In genomic region chr12:37565112-37565511, GRCh38 we compare ENCODE assay signal across 21 cellular contexts.
A peak's percentile ranks its signal among the peaks of the same experiment; 100 is the strongest.
DNase-seq lines count a peak whose midpoint lies in the region; ATAC-seq, FAIRE-seq and TF ChIP-seq lines count a peak whose summit lies in the region.
"Had no signal": no experiment of that assay in that cellular context is flagged by ENCODE, and none has a peak within 500 bp of the region (broad histone marks: within the 10 kb centered on the region; RNA-seq: fewer than 3 reads in every experiment).

No MANE protein-coding gene starts in this region.

- 0% methylated on average over 1 of the region's 2 CpGs for WGBS in K562 (ENCODE audit: insufficient coverage, low coverage, missing lambda C conversion rate)

- H3K36me3 Mint-ChIP-seq in MCF 10A (ENCODE audit: insufficient read depth, unreplicated experiment): no peaks in the 10 kb centered on the region
- H3K36me3 Mint-ChIP-seq in activated CD4-positive, alpha-beta memory T cell treated with anti-CD3 and anti-CD28 coated beads for 36 hours: peaks cover 1% of the 10 kb centered on the region
- H3K36me3 Mint-ChIP-seq: CD8-positive, alpha-beta T cell had no signal

- FAIRE-seq in K562 (lab: Jason Lieb, UNC): no peak
- FAIRE-seq: G401.6, GM12892, GM18507, HTR-8/SVneo had no signal

- no peak overlapping the region for H3K27ac Mint-ChIP-seq in MCF 10A (ENCODE audit: low read depth, unreplicated experiment)
- no peak overlapping the region for H3K27ac Mint-ChIP-seq in activated CD4-positive, alpha-beta memory T cell treated with anti-CD3 and anti-CD28 coated beads for 36 hours
- H3K27ac Mint-ChIP-seq: B cell; CD8-positive, alpha-beta T cell; HFFc6 had no signal

- no peak overlapping the region for H3K4me3 Mint-ChIP-seq in MCF 10A (ENCODE audit: unreplicated experiment)
- no peak overlapping the region for H3K4me3 Mint-ChIP-seq in activated CD4-positive, alpha-beta memory T cell treated with anti-CD3 and anti-CD28 coated beads for 36 hours
- H3K4me3 Mint-ChIP-seq: B cell; CD8-positive, alpha-beta T cell; HFFc6 had no signal

- no peaks in the 10 kb centered on the region for H3K4me1 ChIP-seq in breast epithelium
- no peaks in the 10 kb centered on the region for H3K4me1 ChIP-seq in K562 (replicated peaks in 1 of 2; ENCODE audit: control insufficient read depth in 2 of 2, insufficient read depth in 2 of 2, low read length in 2 of 2)
- H3K4me1 ChIP-seq: BLaER1 treated with 17β-estradiol and CSF1 and Interleukin-3, amounts not matched to agents 10 nM and 100 nM had no signal

- H3K27me3 Mint-ChIP-seq in MCF 10A (ENCODE audit: insufficient read depth, unreplicated experiment): no peaks in the 10 kb centered on the region
- no peaks in the 10 kb centered on the region for H3K27me3 Mint-ChIP-seq in activated CD4-positive, alpha-beta memory T cell treated with anti-CD3 and anti-CD28 coated beads for 36 hours
- H3K27me3 Mint-ChIP-seq: B cell had no signal

- CTCF ChIA-PET in MCF 10A (lab: Yijun Ruan, JAX): no interaction called here
- CTCF ChIA-PET in K562 (lab: Yijun Ruan, JAX; ENCODE audit: low intra/inter-chr PET ratio): no interaction called here
- CTCF ChIA-PET in activated CD4-positive, alpha-beta memory T cell treated with anti-CD3 and anti-CD28 coated beads for 36 hours (lab: Charles Lee): no interaction called here

- peaks cover 9% of the 10 kb centered on the region for H3K9me3 Mint-ChIP-seq in MCF 10A (ENCODE audit: unreplicated experiment)
- peaks cover 22% of the 10 kb centered on the region for H3K9me3 Mint-ChIP-seq in activated CD4-positive, alpha-beta memory T cell treated with anti-CD3 and anti-CD28 coated beads for 36 hours

- in situ Hi-C loops in K562 (cut with MboI): no loop called here

- no peaks in the 10 kb centered on the region for H3K9me1 ChIP-seq in K562 (ENCODE audit: control insufficient read depth, insufficient read depth, low read length)

- no peaks in the 10 kb centered on the region for H3K79me2 ChIP-seq in K562 (ENCODE audit: control insufficient read depth, insufficient read depth, low read length)

- no peaks in the 10 kb centered on the region for H3K4me1 Mint-ChIP-seq in MCF 10A (ENCODE audit: insufficient read depth, unreplicated experiment)
- no peaks in the 10 kb centered on the region for H3K4me1 Mint-ChIP-seq in activated CD4-positive, alpha-beta memory T cell treated with anti-CD3 and anti-CD28 coated beads for 36 hours (ENCODE audit: low read depth)
- H3K4me1 Mint-ChIP-seq: B cell had no signal

- no peak overlapping the region for H2AFZ ChIP-seq in K562 (ENCODE audit: low read depth, low read length)
- H2AFZ ChIP-seq: GM23248 had no signal

- no peak for TF ChIP-seq POLR2A in breast epithelium (IDR thresholded peaks at IDR 0.05)
- no peak for TF ChIP-seq POLR2A in K562 (conservative IDR thresholded peaks at IDR 0.05)

- no peak for TF ChIP-seq EP300 in Ishikawa (IDR thresholded peaks at IDR 0.05; ENCODE audit: borderline replicate concordance)
- TF ChIP-seq EP300 in K562 (IDR thresholded peaks at IDR 0.05; ENCODE audit: low read length): no peak

- intact Hi-C loops in MCF 10A (cut with micrococcal nuclease) (no loop called here), breast epithelium (cut with DNase I; ENCODE audit: low total_unique reads) (no loop called here), K562 (cut with micrococcal nuclease) (no loop called here)
- intact Hi-C loops in activated CD4-positive, alpha-beta memory T cell treated with anti-CD3 and anti-CD28 coated beads for 36 hours (cut with micrococcal nuclease): no loop called here

- no peak overlapping the region for H3K27ac ChIP-seq in breast epithelium
- H3K27ac ChIP-seq in K562 (ENCODE audit: extremely low read depth, low read depth, low read length): no peak overlapping the region
- H3K27ac ChIP-seq: BLaER1 treated with 17β-estradiol and CSF1 and Interleukin-3, amounts not matched to agents 10 nM and 100 nM; GM23248 had no signal

- H3K4me2 ChIP-seq in K562 (ENCODE audit: insufficient read depth, low read length): no peak overlapping the region
- H3K4me2 ChIP-seq: BLaER1 treated with 17β-estradiol and CSF1 and Interleukin-3, amounts not matched to agents 10 nM and 100 nM had no signal

- POLR2A ChIA-PET in MCF 10A (lab: Yijun Ruan, JAX): interaction anchor here (0.6 kb wide), 1 partner anchor 69 kb away, joined by 3 read pairs; no protein-coding TSS in a partner anchor
- POLR2A ChIA-PET in K562 (lab: Yijun Ruan, JAX): no interaction called here
- POLR2A ChIA-PET in activated CD4-positive, alpha-beta memory T cell treated with anti-CD3 and anti-CD28 coated beads for 36 hours (lab: Charles Lee): no interaction called here

- H3K27me3 ChIP-seq in breast epithelium (no peaks in the 10 kb centered on the region), K562 (ENCODE audit: control insufficient read depth in 2 of 2, insufficient read depth in 2 of 2, low read length in 2 of 2) (no peaks in the 10 kb centered on the region)
- H3K27me3 ChIP-seq: BLaER1 treated with 17β-estradiol and CSF1 and Interleukin-3, amounts not matched to agents 10 nM and 100 nM had no signal

- TF ChIP-seq RAD21 in Ishikawa (IDR thresholded peaks at IDR 0.05; ENCODE audit: low read depth) (no peak), K562 (CRISPR knock-in tag; conservative IDR thresholded peaks at IDR 0.05 in 1 of 2, IDR thresholded peaks at IDR 0.05 in 1 of 2) (no peak)

- ATAC-seq in K562 (no peak), HG02973 (IDR thresholded peaks at IDR 0.05; ENCODE audit: unreplicated experiment) (no peak)
- ATAC-seq: CD8-positive, alpha-beta T cell had no signal

- no peak overlapping the region for H3K9ac ChIP-seq in K562 (ENCODE audit: insufficient read depth in 1 of 2, low read depth in 2 of 2, low read length in 2 of 2)
- H3K9ac ChIP-seq: BLaER1 treated with 17β-estradiol and CSF1 and Interleukin-3, amounts not matched to agents 10 nM and 100 nM; GM23248 had no signal

- H3K4me3 ChIP-seq in breast epithelium (no peak overlapping the region), K562 (no peak overlapping the region)
- H3K4me3 ChIP-seq: BLaER1 treated with 17β-estradiol and CSF1 and Interleukin-3, amounts not matched to agents 10 nM and 100 nM; GM23248 had no signal

- BruUV-seq in MCF 10A (replicated peaks; lab: Mats Ljungman, UMichigan) (no TSS peak), K562 (replicated peaks; lab: Mats Ljungman, UMichigan) (no TSS peak)

- no peak for TF ChIP-seq CTCF in MCF 10A (IDR thresholded peaks at IDR 0.05; ENCODE audit: unreplicated experiment)
- no peak for TF ChIP-seq CTCF in breast epithelium (IDR thresholded peaks at IDR 0.05)
- no peak for TF ChIP-seq CTCF in K562 (IDR thresholded peaks at IDR 0.05 in 2 of 3, conservative IDR thresholded peaks at IDR 0.05 in 1 of 3; ENCODE audit: insufficient read depth in 2 of 3, low read depth in 1 of 3, low read length in 3 of 3)

- no peaks in the 10 kb centered on the region for H3K36me3 ChIP-seq in breast epithelium
- H3K36me3 ChIP-seq in K562 (ENCODE audit: control insufficient read depth, insufficient read depth, low read length): no peaks in the 10 kb centered on the region
- H3K36me3 ChIP-seq: BLaER1 treated with 17β-estradiol and CSF1 and Interleukin-3, amounts not matched to agents 10 nM and 100 nM had no signal

- no peaks in the 10 kb centered on the region for H4K20me1 ChIP-seq in K562 (replicated peaks; ENCODE audit: control insufficient read depth, insufficient read depth, low read length)
- H4K20me1 ChIP-seq: BLaER1 treated with 17β-estradiol and CSF1 and Interleukin-3, amounts not matched to agents 10 nM and 100 nM had no signal

- H3K9me3 ChIP-seq in breast epithelium (peaks cover 0 to 11% of the 10 kb centered on the region in 2 donors), K562 (replicated peaks; ENCODE audit: control insufficient read depth, insufficient read depth, low read depth, low read length) (no peaks in the 10 kb centered on the region)
- H3K9me3 ChIP-seq: BLaER1 treated with 17β-estradiol and CSF1 and Interleukin-3, amounts not matched to agents 10 nM and 100 nM had no signal

- peak; percentile 3 for DNase-seq in MCF 10A (ENCODE audit: unreplicated experiment)
- DNase-seq in breast epithelium (ENCODE audit: low spot score in 2 of 2): no peak
- DNase-seq in K562 (ENCODE audit: extremely low read depth in 1 of 4, low spot score in 3 of 4): no peak
- no peak for DNase-seq in activated CD4-positive, alpha-beta memory T cell treated with anti-CD3 and anti-CD28 coated beads for 36 hours
- DNase-seq in GDM1 (lab: John Stamatoyannopoulos, UW): no peak
- DNase-seq: 8988T; CD8-positive, alpha-beta T cell; COR-L47; DMS 273 treated with DMSO at 0.1 percent for 48 hours; DMS53; GM23248; HCEC 1CT; HFFc6 had no signal

TF ChIP-seq in Ishikawa, 13 proteins besides CTCF, POLR2A, EP300 and RAD21:
- peak; percentile 65 for TF ChIP-seq CEBPB (IDR thresholded peaks at IDR 0.05)
- no peak for TF ChIP-seq TEAD4 (IDR thresholded peaks at IDR 0.05)

TF ChIP-seq in K562, 482 proteins besides CTCF, POLR2A, EP300 and RAD21:
- TF ChIP-seq CEBPB (tag; IDR thresholded peaks at IDR 0.05): peak; percentile 72
- TF ChIP-seq ZFP36 (IDR thresholded peaks at IDR 0.05; ENCODE audit: low read depth, low read length, partially characterized antibody): no peak
- TF ChIP-seq CEBPG (CRISPR knock-in tag; IDR thresholded peaks at IDR 0.05): no peak
- peak; percentile 52 to 91 for TF ChIP-seq CEBPG (tag; conservative IDR thresholded peaks at IDR 0.05 in 1 of 2, IDR thresholded peaks at IDR 0.05 in 1 of 2)
